In genomic region chr9:133713960-133714495, GRCh38 we compare ENCODE assay signal across 16 cellular contexts. TPM values are rescaled to one million over a fixed set of nuclear protein-coding genes. Genes with fewer than 3 reads are reported as not detected.
DNase-seq lines count a peak whose midpoint lies in the region; ATAC-seq and TF ChIP-seq lines count a peak whose summit lies in the region.
"Had no signal": no experiment of that assay in that cellular context is flagged by ENCODE, and none has a peak within 500 bp of the region (broad histone marks: within the 10 kb centered on the region; RNA-seq: fewer than 3 reads in every experiment).

No MANE protein-coding gene starts in this region.

- peaks cover 36% of the 10 kb centered on the region for H3K4me1 Mint-ChIP-seq in neural progenitor cell

- no peaks in the 10 kb centered on the region for H3F3A ChIP-seq in neural progenitor cell (ENCODE audit: low read depth)

- H3K9me3 ChIP-seq in BLaER1 (no peaks in the 10 kb centered on the region), RWPE2 (ENCODE audit: severe bottlenecking) (no peaks in the 10 kb centered on the region), left ventricle myocardium inferior (replicated peaks) (no peaks in the 10 kb centered on the region), neural progenitor cell (ENCODE audit: low read depth) (no peaks in the 10 kb centered on the region), uterus (no peaks in the 10 kb centered on the region)
- H3K9me3 ChIP-seq: ascending aorta had no signal

- ATAC-seq in RWPE2 (ENCODE audit: low read depth), result no peak
- ATAC-seq in HG03469 (IDR thresholded peaks at IDR 0.05; ENCODE audit: unreplicated experiment), result no peak

- peaks cover 84% of the 10 kb centered on the region for H3K4me1 ChIP-seq in BLaER1
- peaks cover 8% of the 10 kb centered on the region for H3K4me1 ChIP-seq in RWPE2 (ENCODE audit: insufficient read depth, poor library complexity, severe bottlenecking)
- peaks cover 31% of the 10 kb centered on the region for H3K4me1 ChIP-seq in left ventricle myocardium inferior
- H3K4me1 ChIP-seq in neural progenitor cell, result peaks cover 4% of the 10 kb centered on the region
- no peaks in the 10 kb centered on the region for H3K4me1 ChIP-seq in uterus
- H3K4me1 ChIP-seq: ascending aorta had no signal

- intact Hi-C loops in left ventricle myocardium inferior (cut with micrococcal nuclease), result no loop called here
- intact Hi-C loops in uterus (cut with DNase I; ENCODE audit: low total_unique reads), result no loop called here

- H3K9me3 Mint-ChIP-seq in neural progenitor cell, result no peaks in the 10 kb centered on the region

- no peak for TF ChIP-seq POLR2A in uterus (IDR thresholded peaks at IDR 0.05)

- peak; percentile 51 for DNase-seq in RWPE2 (ENCODE audit: low spot score)
- DNase-seq in left ventricle myocardium inferior, result no peak
- DNase-seq in neural progenitor cell (ENCODE audit: low spot score), result no peak
- DNase-seq in KG1 (lab: John Stamatoyannopoulos, UW), result no peak
- no peak for DNase-seq in uterus
- no peak for DNase-seq in AG08396 (ENCODE audit: low spot score)
- DNase-seq: Calu3; NCI-H1436 treated with DMSO at 0.1 percent for 48 hours; NCI-H345; NK-92 treated with Interleukin-12 subunit alpha and Interleukin-12 subunit beta, amount 100 ng/mL, for 24 hours; stimulated activated CD4-positive, alpha-beta T cell treated with anti-CD3 and anti-CD28 coated beads, Interleukin-1b, Interleukin-23, amount 100 ng/mL, for 48 hours had no signal

- no peak for TF ChIP-seq CTCF in RWPE2 (IDR thresholded peaks at IDR 0.05; ENCODE audit: poor library complexity, severe bottlenecking)
- no peak for TF ChIP-seq CTCF in left ventricle myocardium inferior (IDR thresholded peaks at IDR 0.05; ENCODE audit: borderline replicate concordance)
- no peak for TF ChIP-seq CTCF in neural progenitor cell (IDR thresholded peaks at IDR 0.05)
- TF ChIP-seq CTCF in uterus (IDR thresholded peaks at IDR 0.05), result no peak

- H3K79me2 ChIP-seq in neural progenitor cell (ENCODE audit: low read depth), result no peaks in the 10 kb centered on the region

- H3K9ac ChIP-seq in BLaER1 (no peak overlapping the region; the same call in 1 of the 2 replicates), neural progenitor cell (no peak overlapping the region)

- peak overlapping the region; percentile 55 for H3K4me3 Mint-ChIP-seq in neural progenitor cell

- no peak overlapping the region for H3K4me3 ChIP-seq in BLaER1
- no peak overlapping the region for H3K4me3 ChIP-seq in RWPE2 (ENCODE audit: severe bottlenecking)
- H3K4me3 ChIP-seq in left ventricle myocardium inferior, result no peak overlapping the region
- H3K4me3 ChIP-seq in neural progenitor cell, result no peak overlapping the region
- no peak overlapping the region for H3K4me3 ChIP-seq in uterus
- H3K4me3 ChIP-seq: ascending aorta, coronary artery had no signal

- H4K20me1 ChIP-seq in BLaER1, result no peaks in the 10 kb centered on the region; the same call in 1 of the 2 replicates
- no peaks in the 10 kb centered on the region for H4K20me1 ChIP-seq in neural progenitor cell (ENCODE audit: low read depth)

- H3K36me3 ChIP-seq in BLaER1 (no peaks in the 10 kb centered on the region), RWPE2 (ENCODE audit: low read depth) (no peaks in the 10 kb centered on the region), left ventricle myocardium inferior (no peaks in the 10 kb centered on the region), neural progenitor cell (no peaks in the 10 kb centered on the region), uterus (no peaks in the 10 kb centered on the region)
- H3K36me3 ChIP-seq: ascending aorta had no signal

- no peak overlapping the region for H2AFZ ChIP-seq in neural progenitor cell (replicated peaks)

- H3K27me3 ChIP-seq in BLaER1 (0 out of 2 replicates have a peak, but pooled peaks cover 3% of the 10 kb centered on the region), RWPE2 (ENCODE audit: insufficient read depth, poor library complexity, severe bottlenecking) (no peaks in the 10 kb centered on the region), left ventricle myocardium inferior (ENCODE audit: low read depth) (peaks cover 74% of the 10 kb centered on the region), neural progenitor cell (no peaks in the 10 kb centered on the region), uterus (no peaks in the 10 kb centered on the region)
- H3K27me3 ChIP-seq: ascending aorta had no signal

- H3K4me2 ChIP-seq in BLaER1 (peak overlapping the region; percentile 97), neural progenitor cell (no peak overlapping the region)

- peaks cover 7% of the 10 kb centered on the region for H3K27me3 Mint-ChIP-seq in neural progenitor cell (ENCODE audit: insufficient read depth, low read depth)

- H3K36me3 Mint-ChIP-seq in neural progenitor cell, result no peaks in the 10 kb centered on the region

- H3K27ac ChIP-seq in BLaER1 (peak overlapping the region; percentile 16; the same call in 1 of the 2 replicates), RWPE2 (ENCODE audit: poor library complexity, severe bottlenecking) (no peak overlapping the region), left ventricle myocardium inferior (replicated peaks) (peak overlapping the region; percentile 58), neural progenitor cell (no peak overlapping the region), uterus (peak overlapping the region in 1 of 2 donors; percentile 33)
- H3K27ac ChIP-seq: ascending aorta, RWPE1 had no signal

- peak overlapping the region; percentile 30 for H3K27ac Mint-ChIP-seq in neural progenitor cell

RNA-seq across cellular contexts. Expression of gene SARDH, which starts 24.1 kb away (rescaled TPM):
- total RNA-seq in left ventricle myocardium inferior (0.63 TPM), neural progenitor cell (ENCODE audit: low replicate concordance) (3.9 and 9.2 TPM in 2 replicates), uterus (10 to 100 TPM in 1 of 4 donors, 1 to 10 TPM in 1, not detected in 2; 2.7 to 14.1 TPM)
- total RNA-seq: Calu3 had no signal

Comparison
In these comparisons a context has a peak if more than half of its experiments do, and no peak if none do; other contexts are left out.
1. H3K27ac ChIP-seq: peak in BLaER1 (single experiment) and left ventricle myocardium inferior (single experiment); none in RWPE2 (single experiment) and neural progenitor cell (single experiment).